ENCODE assay signal across 8 cellular contexts in the genomic region with DNA sequence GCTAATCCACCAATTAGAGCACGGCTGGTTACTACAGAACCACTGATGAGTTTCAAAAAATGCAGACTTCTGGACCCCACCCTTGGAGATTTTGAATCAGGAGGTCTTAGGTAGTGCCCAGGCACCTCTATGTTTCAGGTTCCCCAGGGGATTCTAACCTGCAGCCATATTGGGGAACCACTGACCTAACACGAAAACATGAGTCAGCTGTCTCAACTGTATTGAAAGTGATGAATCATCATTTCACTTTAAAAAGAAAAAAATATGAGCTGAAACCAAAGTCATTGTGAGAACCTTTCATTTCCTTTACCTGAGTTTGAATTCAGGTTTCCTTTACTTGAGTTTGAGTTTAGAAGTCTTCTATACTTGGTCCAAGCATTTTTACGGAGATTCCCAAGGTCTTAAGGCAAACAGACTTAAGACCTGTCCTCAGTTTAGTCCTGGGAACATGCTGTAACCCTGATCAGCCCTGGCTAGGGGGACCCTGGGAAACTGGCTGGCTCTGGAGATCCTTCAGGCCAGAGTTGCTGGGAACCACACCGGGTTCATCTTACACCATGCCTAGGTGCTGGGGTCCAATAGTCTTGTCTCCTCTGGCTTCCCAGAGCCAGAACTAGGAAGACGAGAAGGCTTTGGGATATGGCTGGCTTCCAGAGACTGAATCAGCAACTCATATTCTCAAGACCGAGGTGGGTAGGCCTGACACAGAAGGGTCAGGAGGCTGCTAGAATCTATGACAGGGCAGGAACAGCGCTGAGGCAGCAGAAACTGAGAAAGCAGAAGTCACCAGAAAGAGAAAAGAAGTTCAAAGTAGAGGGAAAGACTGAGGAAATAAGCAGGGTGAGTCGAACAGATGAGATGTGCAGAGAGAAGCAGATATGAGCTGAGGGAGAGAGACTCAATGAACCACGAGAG. TPM values are rescaled to one million over a fixed set of nuclear protein-coding genes. Genes with fewer than 3 reads are reported as not detected.
A peak's percentile ranks its signal among the peaks of the same experiment; 100 is the strongest.
DNase-seq lines count a peak whose midpoint lies in the region; ATAC-seq and TF ChIP-seq lines count a peak whose summit lies in the region.

No MANE protein-coding gene starts in this region.

- H3K36me3 Mint-ChIP-seq in activated B cell treated with CpG ODN at 0.5 μM for 24 hours (ENCODE audit: low read depth), result no peaks in the 10 kb centered on the region

- H3K4me1 Mint-ChIP-seq in activated B cell treated with CpG ODN at 0.5 μM for 24 hours, result peaks cover 17% of the 10 kb centered on the region

- TF ChIP-seq CTCF in activated B cell treated with CpG ODN at 0.5 μM for 24 hours (IDR thresholded peaks at IDR 0.05) (no peak), upper lobe of right lung (IDR thresholded peaks at IDR 0.05) (no peak)

- no peaks in the 10 kb centered on the region for H3K36me3 ChIP-seq in upper lobe of right lung

- H3K27ac Mint-ChIP-seq in activated B cell treated with CpG ODN at 0.5 μM for 24 hours, result peak overlapping the region; percentile 54

- peak overlapping the region; percentile 3 for H3K4me3 Mint-ChIP-seq in activated B cell treated with CpG ODN at 0.5 μM for 24 hours

- intact Hi-C loops in activated B cell treated with CpG ODN at 0.5 μM for 24 hours (cut with micrococcal nuclease), result loop anchor here (1.0 to 5.0 kb wide), 3 partner anchors 16 to 98 kb away; a partner anchor contains a TSS
- intact Hi-C loops in upper lobe of right lung (cut with DNase I), result no loop called here

- POLR2A ChIA-PET in activated B cell treated with CpG ODN at 0.5 μM for 24 hours (lab: Charles Lee), result interaction anchor here (0.7 to 2.2 kb wide), 13 partner anchors 11 to 304 kb away, joined by 3 to 19 read pairs (median 4); a partner anchor contains a TSS

- DNase-seq in GM04503 (ENCODE audit: low read depth), result peak; percentile 42
- DNase-seq in activated B cell treated with CpG ODN at 0.5 μM for 24 hours, result no peak
- DNase-seq in inferior parietal cortex (ENCODE audit: extremely low spot score), result peak; percentile 22
- DNase-seq in upper lobe of right lung, result no peak
- no peak for DNase-seq in HuH-7.5 (ENCODE audit: low spot score)
- no peak for DNase-seq in NCI-H2029 treated with DMSO at 0.1 percent for 48 hours (lab: John Stamatoyannopoulos, UW)

- CTCF ChIA-PET in activated B cell treated with CpG ODN at 0.5 μM for 24 hours (lab: Charles Lee), result interaction anchor here (1.0 to 2.1 kb wide), 2 partner anchors 43 to 96 kb away, joined by 3 to 4 read pairs; a partner anchor contains a TSS

- H3K27me3 ChIP-seq in upper lobe of right lung, result no peaks in the 10 kb centered on the region

- ATAC-seq in GM19468 (IDR thresholded peaks at IDR 0.05; ENCODE audit: extremely low read depth, unreplicated experiment) (peak; percentile 69), HG03457 (IDR thresholded peaks at IDR 0.05; ENCODE audit: unreplicated experiment) (peak; percentile 83), activated B cell treated with CpG ODN at 0.5 μM for 24 hours (ENCODE audit: low read depth) (peak; percentile 78), upper lobe of right lung (peak; percentile 87)

- no peaks in the 10 kb centered on the region for H3K9me3 Mint-ChIP-seq in activated B cell treated with CpG ODN at 0.5 μM for 24 hours

- H3K9me3 ChIP-seq in upper lobe of right lung, result no peaks in the 10 kb centered on the region

- no peaks in the 10 kb centered on the region for H3K27me3 Mint-ChIP-seq in activated B cell treated with CpG ODN at 0.5 μM for 24 hours

- H3K4me1 ChIP-seq in upper lobe of right lung, result peaks cover 7% of the 10 kb centered on the region

- H3K27ac ChIP-seq in upper lobe of right lung, result peak overlapping the region; percentile 48

- no peak overlapping the region for H3K4me3 ChIP-seq in upper lobe of right lung

RNA-seq across cellular contexts. Expression of a gene that starts 16.5 kb away (rescaled TPM):
- total RNA-seq in activated B cell treated with CpG ODN at 0.5 μM for 24 hours (2.1 and 2.8 TPM in 2 replicates), upper lobe of right lung (6.3 TPM)

RNA-seq across cellular contexts. Expression of a gene that starts 43.5 kb away (rescaled TPM):
- total RNA-seq in activated B cell treated with CpG ODN at 0.5 μM for 24 hours, result 47.4 and 48.9 TPM in 2 replicates
- total RNA-seq in upper lobe of right lung, result 25.9 TPM

RNA-seq across cellular contexts. Expression of a gene that starts 56.1 kb away (rescaled TPM):
- 57.1 and 59.7 TPM in 2 replicates for total RNA-seq in activated B cell treated with CpG ODN at 0.5 μM for 24 hours
- 18.0 TPM for total RNA-seq in upper lobe of right lung

Comparison
In these comparisons a context has a peak if more than half of its experiments do, and no peak if none do; other contexts are left out.
1. DNase-seq: peak in GM04503 (single experiment) and inferior parietal cortex (single experiment); none in activated B cell treated with CpG ODN at 0.5 μM for 24 hours (single experiment), upper lobe of right lung (single experiment), HuH-7.5 (single experiment) and NCI-H2029 treated with DMSO at 0.1 percent for 48 hours (single experiment).
2. Peak in every context shown above with its lines, with median percentiles within 50 percentile points of each other: ATAC-seq.